8 cellular contexts compared by ENCODE assay signal in the genomic region with DNA sequence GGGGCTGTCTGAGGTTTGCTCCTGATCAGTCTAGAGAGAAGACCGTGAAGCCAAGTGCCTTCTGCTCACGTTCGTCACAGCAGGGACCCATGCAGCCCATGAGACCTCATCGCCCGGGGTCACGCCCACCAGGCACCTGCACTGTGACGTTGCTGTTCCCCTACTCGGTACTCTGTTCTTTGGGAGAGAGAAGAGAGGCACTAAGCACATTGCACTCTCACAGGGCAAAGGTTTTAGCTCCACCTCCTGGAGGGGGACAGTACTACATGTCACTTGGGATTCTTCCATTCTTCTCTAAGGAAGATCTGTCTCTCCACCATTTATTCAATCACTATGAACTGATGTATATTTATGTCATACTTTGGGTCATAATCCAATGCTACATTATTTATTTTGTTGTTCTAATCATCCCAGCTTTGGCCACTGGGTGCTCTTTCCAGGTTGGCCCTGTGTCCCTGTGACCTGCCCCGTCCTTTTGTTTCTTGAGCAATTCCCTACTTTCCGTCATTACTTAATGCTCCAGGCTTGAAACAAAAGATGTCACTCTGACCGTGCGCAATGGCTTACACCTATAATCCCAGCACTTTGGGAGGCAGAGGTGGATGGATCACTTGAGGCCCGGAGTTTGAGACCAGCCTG. TPM values are rescaled to one million over a fixed set of nuclear protein-coding genes. Genes with fewer than 3 reads are reported as not detected.
DNase-seq lines count a peak whose midpoint lies in the region; ATAC-seq lines count a peak whose summit lies in the region.

No MANE protein-coding gene starts in this region.

- H2AFZ ChIP-seq in neuronal stem cell (ENCODE audit: low read length) = no peak overlapping the region

- H3K4me3 ChIP-seq in neuronal stem cell (ENCODE audit: low read length in 2 of 2) = peak overlapping the region in 1 of 2 donors; percentile 23

- H3K27ac ChIP-seq in neuronal stem cell (replicated peaks; ENCODE audit: low read length) = no peak overlapping the region

- H3K14ac ChIP-seq in neuronal stem cell (ENCODE audit: low read length) = no peak overlapping the region

- H3K4me3 Mint-ChIP-seq in activated CD4-positive, alpha-beta memory T cell treated with anti-CD3 and anti-CD28 coated beads, Interleukin-2, amount 10 ng/mL, durations not matched to agents 7 days and 5 days = no peak overlapping the region

- no peak overlapping the region for H4K91ac ChIP-seq in neuronal stem cell (ENCODE audit: low read depth, low read length, poor library complexity)

- no peak overlapping the region for H2AK5ac ChIP-seq in neuronal stem cell (ENCODE audit: low read depth, low read length)

- peak overlapping the region; percentile 44 for H3K23ac ChIP-seq in neuronal stem cell (ENCODE audit: low read depth, low read length, poor library complexity)

- H3K4ac ChIP-seq in neuronal stem cell (ENCODE audit: low read length) = no peak overlapping the region

- H3K9ac ChIP-seq in neuronal stem cell (ENCODE audit: low read depth, low read length, poor library complexity) = no peak overlapping the region

- no peaks in the 10 kb centered on the region for H3K36me3 ChIP-seq in neuronal stem cell (replicated peaks in 1 of 2; ENCODE audit: control insufficient read depth in 2 of 2, insufficient read depth in 2 of 2, low read length in 2 of 2)

- no peak overlapping the region for H2BK5ac ChIP-seq in neuronal stem cell (ENCODE audit: low read length)

- CTCF ChIA-PET in activated CD4-positive, alpha-beta memory T cell treated with anti-CD3 and anti-CD28 coated beads, Interleukin-2, amount 10 ng/mL, durations not matched to agents 7 days and 5 days (lab: Charles Lee) = interaction anchor here (1.0 to 1.5 kb wide), 4 partner anchors 10 to 317 kb away, joined by 3 to 10 read pairs (median 4); a partner anchor contains a TSS

- no peaks in the 10 kb centered on the region for H3K79me1 ChIP-seq in neuronal stem cell (ENCODE audit: low read depth, low read length)

- H3K27me3 Mint-ChIP-seq in activated CD4-positive, alpha-beta memory T cell treated with anti-CD3 and anti-CD28 coated beads, Interleukin-2, amount 10 ng/mL, durations not matched to agents 7 days and 5 days = no peaks in the 10 kb centered on the region

- no peaks in the 10 kb centered on the region for H3K36me3 Mint-ChIP-seq in activated CD4-positive, alpha-beta memory T cell treated with anti-CD3 and anti-CD28 coated beads, Interleukin-2, amount 10 ng/mL, durations not matched to agents 7 days and 5 days (ENCODE audit: low read depth)

- DNase-seq in AG08395 (ENCODE audit: low spot score) (peak; percentile 48), GM19240 (ENCODE audit: insufficient read length, low spot score) (peak; percentile 31), NCI-H82 (lab: John Stamatoyannopoulos, UW) (peak; percentile 86), epidermal melanocyte (ENCODE audit: insufficient read length, low spot score) (peak; percentile 42), neuronal stem cell (ENCODE audit: low spot score) (no peak)
- DNase-seq in activated CD4-positive, alpha-beta memory T cell treated with anti-CD3 and anti-CD28 coated beads, Interleukin-2, amount 10 ng/mL, durations not matched to agents 7 days and 5 days = peak; percentile 58

- H3K4me2 ChIP-seq in neuronal stem cell (ENCODE audit: insufficient read depth, low read length, poor library complexity, severe bottlenecking) = no peak overlapping the region

- WGBS in neuronal stem cell (ENCODE audit: extremely low coverage in 2 of 2, insufficient read length in 2 of 2, insufficient replicate concordance in 1 of 2), 2 donors = no CpG with 5 or more reads among the region's 13 CpGs

- no peak overlapping the region for H4K8ac ChIP-seq in neuronal stem cell (ENCODE audit: low read depth, low read length)

- H2BK15ac ChIP-seq in neuronal stem cell (ENCODE audit: low read length) = no peak overlapping the region

- no peaks in the 10 kb centered on the region for H3K27me3 ChIP-seq in neuronal stem cell (ENCODE audit: control insufficient read depth in 3 of 3, insufficient read depth in 3 of 3, low read depth in 1 of 3, low read length in 3 of 3)

- no peak overlapping the region for H2BK120ac ChIP-seq in neuronal stem cell (ENCODE audit: low read depth, low read length)

- peak overlapping the region; percentile 51 for H3K18ac ChIP-seq in neuronal stem cell (ENCODE audit: low read length)

- H3K9me3 ChIP-seq in neuronal stem cell (replicated peaks in 1 of 2; ENCODE audit: control insufficient read depth in 2 of 2, insufficient read depth in 1 of 2, low read depth in 1 of 2, low read length in 2 of 2) = peaks cover 7 to 8% of the 10 kb centered on the region in 2 donors

- POLR2A ChIA-PET in activated CD4-positive, alpha-beta memory T cell treated with anti-CD3 and anti-CD28 coated beads, Interleukin-2, amount 10 ng/mL, durations not matched to agents 7 days and 5 days (lab: Charles Lee) = no interaction called here

- no peak overlapping the region for H2BK12ac ChIP-seq in neuronal stem cell (ENCODE audit: low read length)

- no peak overlapping the region for H3K27ac Mint-ChIP-seq in activated CD4-positive, alpha-beta memory T cell treated with anti-CD3 and anti-CD28 coated beads, Interleukin-2, amount 10 ng/mL, durations not matched to agents 7 days and 5 days

- H3K4me1 ChIP-seq in neuronal stem cell (ENCODE audit: control insufficient read depth in 2 of 2, insufficient read depth in 1 of 2, low read depth in 1 of 2, low read length in 2 of 2) = no peaks in the 10 kb centered on the region

- no peaks in the 10 kb centered on the region for H3K9me3 Mint-ChIP-seq in activated CD4-positive, alpha-beta memory T cell treated with anti-CD3 and anti-CD28 coated beads, Interleukin-2, amount 10 ng/mL, durations not matched to agents 7 days and 5 days

- ATAC-seq in GM18517 (IDR thresholded peaks at IDR 0.05; ENCODE audit: unreplicated experiment) (no peak), GM18907 (IDR thresholded peaks at IDR 0.05; ENCODE audit: unreplicated experiment) (no peak)

- no peaks in the 10 kb centered on the region for H3K4me1 Mint-ChIP-seq in activated CD4-positive, alpha-beta memory T cell treated with anti-CD3 and anti-CD28 coated beads, Interleukin-2, amount 10 ng/mL, durations not matched to agents 7 days and 5 days

RNA-seq across cellular contexts. Expression of a gene that starts 31.4 kb away (rescaled TPM):
- 10 to 100 TPM; 26.0 to 29.3 TPM for total RNA-seq in activated CD4-positive, alpha-beta memory T cell treated with anti-CD3 and anti-CD28 coated beads, Interleukin-2, amount 10 ng/mL, durations not matched to agents 7 days and 5 days
- 47.9 TPM for polyA plus RNA-seq in neuronal stem cell (2013, experiment 1 of 2)
- 50.2 TPM for polyA plus RNA-seq in neuronal stem cell (2013, experiment 2 of 2)

RNA-seq across cellular contexts. Expression of a gene that starts 36.6 kb away (rescaled TPM):
- 10 to 100 TPM; 32.1 to 32.7 TPM for total RNA-seq in activated CD4-positive, alpha-beta memory T cell treated with anti-CD3 and anti-CD28 coated beads, Interleukin-2, amount 10 ng/mL, durations not matched to agents 7 days and 5 days
- 31.5 TPM for polyA plus RNA-seq in neuronal stem cell (2013, experiment 1 of 2)
- 31.4 TPM for polyA plus RNA-seq in neuronal stem cell (2013, experiment 2 of 2)
